ENCODE assay signal across 17 cellular contexts in the genomic region with DNA sequence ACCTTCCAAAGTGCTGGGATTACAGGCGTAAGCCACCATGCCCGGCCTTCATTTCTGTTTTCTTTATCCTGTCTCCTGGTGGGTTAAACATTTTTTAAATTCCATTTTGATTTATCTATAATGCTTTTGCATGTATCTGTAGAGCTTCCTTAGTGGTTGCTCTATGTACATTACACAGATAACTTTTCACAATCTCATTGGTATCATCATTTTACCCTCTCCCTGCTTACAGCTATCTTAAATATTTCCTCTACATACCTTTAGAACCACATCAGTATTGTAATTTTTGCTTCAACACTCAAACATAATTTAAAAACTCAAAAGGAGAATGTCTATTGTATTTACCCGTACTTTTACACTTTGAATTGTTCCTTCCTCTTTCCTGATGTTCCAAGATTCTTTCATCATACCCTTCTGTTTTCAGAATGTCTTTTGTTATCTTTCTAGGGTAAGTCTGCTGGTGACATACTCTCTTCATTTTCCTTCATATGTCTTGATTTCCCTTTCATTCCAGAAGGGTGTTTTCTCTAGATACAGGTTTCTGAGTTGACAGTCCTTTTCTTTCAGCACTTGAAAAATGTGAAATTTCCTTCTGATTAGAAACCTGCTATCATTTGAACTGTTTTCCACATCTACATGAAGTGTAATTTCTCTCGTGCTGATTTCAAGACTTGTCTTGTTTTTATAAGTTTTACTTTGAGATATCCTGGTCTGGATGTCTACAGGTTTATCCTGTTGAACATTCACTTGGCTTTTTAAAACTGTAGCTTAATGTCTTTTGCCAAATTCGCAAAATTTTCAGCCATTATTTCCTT. TPM values are rescaled to one million over a fixed set of nuclear protein-coding genes. Genes with fewer than 3 reads are reported as not detected.
A peak's percentile ranks its signal among the peaks of the same experiment; 100 is the strongest.
DNase-seq lines count a peak whose midpoint lies in the region; ATAC-seq, FAIRE-seq and TF ChIP-seq lines count a peak whose summit lies in the region.
"Had no signal": no experiment of that assay in that cellular context is flagged by ENCODE, and none has a peak within 500 bp of the region (broad histone marks: within the 10 kb centered on the region; RNA-seq: fewer than 3 reads in every experiment).

No MANE protein-coding gene starts in this region.

- H3K9me2 ChIP-seq in MM.1S (replicated peaks; ENCODE audit: insufficient read depth, low read length) = no peaks in the 10 kb centered on the region

- no peak overlapping the region for H2AFZ ChIP-seq in MM.1S (ENCODE audit: low read length)

- no peaks in the 10 kb centered on the region for H3K27me3 ChIP-seq in MM.1S (replicated peaks; ENCODE audit: insufficient read depth, low read length)

- H3K9me3 Mint-ChIP-seq in WTC11 (no peaks in the 10 kb centered on the region), memory B cell (no peaks in the 10 kb centered on the region)

- DNase-seq in A549 (ENCODE audit: low read depth in 1 of 2, low spot score in 1 of 2) (no peak), EL (peak; percentile 72), WTC11 (ENCODE audit: low spot score) (no peak), memory B cell (ENCODE audit: low spot score in 2 of 2) (no peak), NCI-H510A (lab: John Stamatoyannopoulos, UW) (no peak), germinal center (ENCODE audit: low spot score) (no peak), NCI-H2029 treated with DMSO at 0.1 percent for 48 hours (lab: John Stamatoyannopoulos, UW) (no peak), MM.1S (no peak)
- DNase-seq: activated CD8-positive, alpha-beta memory T cell treated with anti-CD3 and anti-CD28 coated beads, Interleukin-2, amount 50 U/mL, for 4 hours; glutamatergic neuron; mesendoderm; NCI-H1048; NCI-H748 treated with DMSO at 0.1 percent for 48 hours; T-helper 1 cell had no signal

- H3K27ac ChIP-seq in A549 (no peak overlapping the region), MM.1S (ENCODE audit: low read length) (no peak overlapping the region)
- H3K27ac ChIP-seq: C4-2B had no signal

- CTCF ChIA-PET in A549 (lab: Yijun Ruan, JAX) (interaction anchor here (0.9 to 2.3 kb wide), 4 partner anchors 11 to 108 kb away, joined by 3 to 11 read pairs (median 3); no protein-coding TSS in a partner anchor), WTC11 (lab: Charles Lee) (interaction anchor here (1.2 kb wide), 2 partner anchors 61 to 128 kb away, joined by 3 read pairs; no protein-coding TSS in a partner anchor)

- no peak overlapping the region for H3K4me3 ChIP-seq in A549
- H3K4me3 ChIP-seq in MM.1S (ENCODE audit: low read length) = no peak overlapping the region

- ATAC-seq in A549 (no peak; a peak in 1 of 6 replicates), WTC11 (no peak), memory B cell (ENCODE audit: low read depth) (no peak)

- H4K20me1 ChIP-seq in MM.1S (ENCODE audit: insufficient read depth, low read length) = peaks cover 62% of the 10 kb centered on the region

- no peak for FAIRE-seq in A549 (lab: Jason Lieb, UNC)
- FAIRE-seq: colon, GM19239 had no signal

- TF ChIP-seq EP300 in A549 (IDR thresholded peaks at IDR 0.05) = no peak

- 74% methylated on average over 5 of the region's 5 CpGs for WGBS in A549 (ENCODE audit: missing lambda C conversion rate)

- no peaks in the 10 kb centered on the region for H3K36me3 ChIP-seq in MM.1S (replicated peaks; ENCODE audit: insufficient read depth, low read length)

- no peak overlapping the region for H3K9ac ChIP-seq in MM.1S (ENCODE audit: low read length)

- H3F3A ChIP-seq in MM.1S (ENCODE audit: insufficient read depth, low read length) = 0 out of 2 replicates have a peak, but pooled peaks cover 8% of the 10 kb centered on the region

- TF ChIP-seq CTCF in A549 (IDR thresholded peaks at IDR 0.05) = no peak
- TF ChIP-seq CTCF in WTC11 (IDR thresholded peaks at IDR 0.05) = no peak
- no peak for TF ChIP-seq CTCF in MM.1S (IDR thresholded peaks at IDR 0.05; ENCODE audit: low read length)

- no peaks in the 10 kb centered on the region for H3K9me3 ChIP-seq in A549
- no peaks in the 10 kb centered on the region for H3K9me3 ChIP-seq in MM.1S (replicated peaks; ENCODE audit: insufficient read depth, low read length)

- TF ChIP-seq RAD21 in A549 (conservative IDR thresholded peaks at IDR 0.05 in 1 of 2, IDR thresholded peaks at IDR 0.05 in 1 of 2) = no peak

- no peak for TF ChIP-seq POLR2A in A549 (IDR thresholded peaks at IDR 0.05; ENCODE audit: low read length)

- H3K4me1 ChIP-seq in A549 (peaks cover 21% of the 10 kb centered on the region; the same call in 2 of the 3 replicates), MM.1S (ENCODE audit: low read length) (peaks cover 5% of the 10 kb centered on the region; the same call in 1 of the 2 replicates)

- POLR2A ChIA-PET in A549 (lab: Yijun Ruan, JAX) (no interaction called here), WTC11 (lab: Charles Lee) (no interaction called here)

- H3K36me3 Mint-ChIP-seq in WTC11 (no peaks in the 10 kb centered on the region), memory B cell (peaks cover 5% of the 10 kb centered on the region)

- H3K4me3 Mint-ChIP-seq in WTC11 = no peak overlapping the region
- no peak overlapping the region for H3K4me3 Mint-ChIP-seq in memory B cell

- peaks cover 98% of the 10 kb centered on the region for H3K79me2 ChIP-seq in MM.1S (ENCODE audit: low read length)

- H3K27me3 Mint-ChIP-seq in WTC11 (ENCODE audit: low read depth) (no peaks in the 10 kb centered on the region), memory B cell (no peaks in the 10 kb centered on the region)

- H3K4me1 Mint-ChIP-seq in WTC11 (peaks cover 33% of the 10 kb centered on the region), memory B cell (peaks cover 39% of the 10 kb centered on the region)

- peak overlapping the region; percentile 67 for H3K27ac Mint-ChIP-seq in WTC11
- H3K27ac Mint-ChIP-seq in memory B cell = peak overlapping the region; percentile 38

- H3K4me2 ChIP-seq in A549 (peak overlapping the region; percentile 1; the same call in 1 of the 3 replicates), MM.1S (ENCODE audit: low read depth, low read length) (no peak overlapping the region)

TF ChIP-seq in A549, 52 proteins besides CTCF, POLR2A, EP300 and RAD21 (continues in another document):
- TF ChIP-seq ATOH8 (CRISPR knock-in tag; IDR thresholded peaks at IDR 0.05; ENCODE audit: low read depth) (no peak), CBX8 (IDR thresholded peaks at IDR 0.05) (no peak), POLR2AphosphoS2 (conservative IDR thresholded peaks at IDR 0.05; ENCODE audit: low read length) (no peak), EHMT2 (IDR thresholded peaks at IDR 0.05; ENCODE audit: low read depth) (no peak), EHF (CRISPR knock-in tag; IDR thresholded peaks at IDR 0.05) (no peak), ZFP36 (IDR thresholded peaks at IDR 0.05; ENCODE audit: borderline replicate concordance, partially characterized antibody) (no peak), TFCP2L1 (CRISPR knock-in tag; IDR thresholded peaks at IDR 0.05) (no peak), MAFK (IDR thresholded peaks at IDR 0.05; ENCODE audit: partially characterized antibody) (no peak), PHF8 (IDR thresholded peaks at IDR 0.05; ENCODE audit: borderline replicate concordance, low read depth) (no peak)
- TF ChIP-seq, protein P1, sequence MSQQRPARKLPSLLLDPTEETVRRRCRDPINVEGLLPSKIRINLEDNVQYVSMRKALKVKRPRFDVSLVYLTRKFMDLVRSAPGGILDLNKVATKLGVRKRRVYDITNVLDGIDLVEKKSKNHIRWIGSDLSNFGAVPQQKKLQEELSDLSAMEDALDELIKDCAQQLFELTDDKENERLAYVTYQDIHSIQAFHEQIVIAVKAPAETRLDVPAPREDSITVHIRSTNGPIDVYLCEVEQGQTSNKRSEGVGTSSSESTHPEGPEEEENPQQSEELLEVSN (IDR thresholded peaks at IDR 0.05; ENCODE audit: borderline replicate concordance, low read depth) = no peak

TF ChIP-seq in WTC11, 78 proteins besides CTCF, POLR2A, EP300 and RAD21 (continues in another document):
- no peak for TF ChIP-seq ZNF416 (CRISPR knock-in tag; IDR thresholded peaks at IDR 0.05)
- no peak for TF ChIP-seq ZNF423 (CRISPR knock-in tag; IDR thresholded peaks at IDR 0.05)
- TF ChIP-seq ARID4B (CRISPR knock-in tag; IDR thresholded peaks at IDR 0.05; ENCODE audit: borderline replicate concordance) = no peak
- no peak for TF ChIP-seq ZNF138 (CRISPR knock-in tag; conservative IDR thresholded peaks at IDR 0.05)
- no peak for TF ChIP-seq TCF7 (CRISPR knock-in tag; IDR thresholded peaks at IDR 0.05; ENCODE audit: low read depth)
- no peak for TF ChIP-seq OVOL2 (CRISPR knock-in tag; IDR thresholded peaks at IDR 0.05; ENCODE audit: borderline replicate concordance)

RNA-seq across cellular contexts. Expression of gene PPP3R1, which starts 21.9 kb away (rescaled TPM):
- 27.3 and 30.7 TPM in 2 replicates for polyA plus RNA-seq in A549 (2011; rRNA removed)
- polyA plus RNA-seq in A549 (2012; cell fraction: cytosol; rRNA removed) = 9.0 and 11.2 TPM in 2 replicates
- polyA plus RNA-seq in A549 (2012; cell fraction: nucleus; rRNA removed) = 5.0 and 9.5 TPM in 2 replicates
- 53.7 to 55.1 TPM (median 54.4 TPM) in 3 replicates for polyA plus RNA-seq in A549 (2017; fragmentation: RNase III; extraction: RNeasy Plus Mini Kit Qiagen cat#74134 plus additional on column Dnase treatment)
- 15.5 and 18.2 TPM in 2 replicates for polyA minus RNA-seq in A549 (2011; rRNA and poly(A)+ RNA removed)
- total RNA-seq in WTC11 (2021) = 53.7 to 61.4 TPM (median 54.3 TPM) in 3 replicates
